ENCODE assay signal across 2 cellular contexts in genomic region chr21:43752758-43753438, GRCh38.
A peak's percentile ranks its signal among the peaks of the same experiment; 100 is the strongest.
TF ChIP-seq lines count a peak whose summit lies in the region.

No MANE protein-coding gene starts in this region.

TF ChIP-seq in HepG2, 621 proteins besides CTCF, POLR2A, EP300 and RAD21:
- TF ChIP-seq PAWR (CRISPR knock-in tag; IDR thresholded peaks at IDR 0.05; ENCODE audit: borderline replicate concordance) = no peak
- no peak for TF ChIP-seq SMAD1 (CRISPR knock-in tag; IDR thresholded peaks at IDR 0.05; ENCODE audit: borderline replicate concordance, low read depth)
- 0 out of 2 replicates have a peak, but pooled peaks have one; percentile 29 for TF ChIP-seq TARDBP (CRISPR knock-in tag; IDR thresholded peaks at IDR 0.05)
- TF ChIP-seq, protein P1, sequence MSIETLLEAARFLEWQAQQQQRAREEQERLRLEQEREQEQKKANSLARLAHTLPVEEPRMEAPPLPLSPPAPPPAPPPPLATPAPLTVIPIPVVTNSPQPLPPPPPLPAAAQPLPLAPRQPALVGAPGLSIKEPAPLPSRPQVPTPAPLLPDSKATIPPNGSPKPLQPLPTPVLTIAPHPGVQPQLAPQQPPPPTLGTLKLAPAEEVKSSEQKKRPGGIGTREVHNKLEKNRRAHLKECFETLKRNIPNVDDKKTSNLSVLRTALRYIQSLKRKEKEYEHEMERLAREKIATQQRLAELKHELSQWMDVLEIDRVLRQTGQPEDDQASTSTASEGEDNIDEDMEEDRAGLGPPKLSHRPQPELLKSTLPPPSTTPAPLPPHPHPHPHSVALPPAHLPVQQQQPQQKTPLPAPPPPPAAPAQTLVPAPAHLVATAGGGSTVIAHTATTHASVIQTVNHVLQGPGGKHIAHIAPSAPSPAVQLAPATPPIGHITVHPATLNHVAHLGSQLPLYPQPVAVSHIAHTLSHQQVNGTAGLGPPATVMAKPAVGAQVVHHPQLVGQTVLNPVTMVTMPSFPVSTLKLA (IDR thresholded peaks at IDR 0.05) = peak; percentile 43; the same call in 1 of the 2 replicates
- TF ChIP-seq HNRNPL (IDR thresholded peaks at IDR 0.05; ENCODE audit: low read depth, low read length) = 0 out of 2 replicates have a peak, but pooled peaks have one; percentile 50
TF ChIP-seq in HepG2: peak in this region for 3.

TF ChIP-seq in GM12878, 131 proteins besides CTCF, POLR2A, EP300 and RAD21:
- TF ChIP-seq TARDBP (IDR thresholded peaks at IDR 0.05; ENCODE audit: borderline replicate concordance) (no peak), ZZZ3 (IDR thresholded peaks at IDR 0.05; ENCODE audit: control insufficient read depth, insufficient read length, low read depth) (no peak), IRF4 (IDR thresholded peaks at IDR 0.05; ENCODE audit: low read depth, low read length) (no peak), POLR2AphosphoS5 (IDR thresholded peaks at IDR 0.05; ENCODE audit: low read length) (peak; percentile 34; the same call in 1 of the 2 replicates)
